24 cellular contexts compared by ENCODE assay signal in the genomic region with DNA sequence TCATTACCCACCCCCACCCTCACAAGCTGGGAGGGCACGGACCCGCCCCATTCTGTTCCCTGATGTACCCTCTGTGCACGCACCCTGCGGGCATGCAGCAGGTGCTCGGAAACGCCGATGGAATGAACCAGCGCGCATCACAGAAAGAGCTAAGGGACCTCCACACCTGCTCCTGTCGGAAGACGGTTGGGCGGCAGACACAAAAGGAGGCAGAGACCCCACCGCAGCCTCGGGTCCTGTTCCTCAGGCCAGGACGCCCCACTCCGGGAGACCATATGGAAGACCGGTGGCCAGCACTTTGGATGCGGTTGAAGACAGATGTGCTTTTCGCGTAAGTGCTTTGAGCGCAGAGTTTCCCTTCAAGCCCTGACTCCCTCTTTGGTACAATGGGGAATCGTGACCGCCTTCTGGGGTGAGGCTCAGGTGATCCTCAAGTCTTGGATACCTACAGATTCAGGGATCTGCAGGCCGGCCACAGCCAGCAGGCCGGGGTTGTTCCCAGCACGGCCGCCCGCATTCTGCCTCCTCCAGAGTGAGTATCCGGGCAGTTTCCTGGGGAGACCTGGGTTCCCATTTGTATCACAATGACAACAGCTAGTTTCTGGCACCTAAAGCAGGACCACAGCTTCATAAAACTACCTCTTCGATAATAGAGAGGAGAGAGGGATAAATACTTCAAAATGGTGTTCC.
"Had no signal": no experiment of that assay in that cellular context is flagged by ENCODE, and none has a peak within 500 bp of the region (broad histone marks: within the 10 kb centered on the region; RNA-seq: fewer than 3 reads in every experiment).

No MANE protein-coding gene starts in this region.

- H3K27me3 ChIP-seq: colonic mucosa had no signal

- H3K27ac ChIP-seq: colonic mucosa, epithelial cell of prostate, esophagus squamous epithelium, gastrocnemius medialis, heart right ventricle, left lung had no signal

- H3K9me3 ChIP-seq: colonic mucosa, esophagus squamous epithelium, gastrocnemius medialis, heart right ventricle, left lung, mucosa of descending colon had no signal

- H3K4me1 ChIP-seq: colonic mucosa, esophagus squamous epithelium, gastrocnemius medialis, left lung had no signal

- ATAC-seq: effector memory CD8-positive, alpha-beta T cell; esophagus mucosa; gastrocnemius medialis; left cardiac atrium; left lung; left ventricle myocardium superior; mucosa of descending colon had no signal

- H3K36me3 ChIP-seq: colonic mucosa, esophagus squamous epithelium, gastrocnemius medialis, heart right ventricle, left lung had no signal

- H3K4me3 ChIP-seq: colonic mucosa, esophagus squamous epithelium, gastrocnemius medialis, heart right ventricle, left lung, lung, mucosa of descending colon had no signal

- DNase-seq: colonic mucosa; cortex of kidney; effector CD8-positive, alpha-beta T cell; effector memory CD8-positive, alpha-beta T cell; endodermal cell; erythroblast; esophagus squamous epithelium; foreskin fibroblast; foreskin melanocyte; gastrocnemius medialis; glutamatergic neuron; head of caudate nucleus; heart right ventricle; hippocampal formation; left cardiac atrium; left lung; left ventricle myocardium superior; mammary epithelial cell; mesendoderm; mucosa of descending colon; naive B cell had no signal
